In genomic region chr11:126606484-126606883, GRCh38 we compare ENCODE assay signal across 25 cellular contexts.
"Had no signal": no experiment of that assay in that cellular context is flagged by ENCODE, and none has a peak within 500 bp of the region (broad histone marks: within the 10 kb centered on the region; RNA-seq: fewer than 3 reads in every experiment).

No MANE protein-coding gene starts in this region.

- H3K9me3 ChIP-seq: body of pancreas, breast epithelium, colonic mucosa, esophagus squamous epithelium, gastroesophageal sphincter had no signal

- H3K27me3 ChIP-seq: breast epithelium, colonic mucosa had no signal

- ATAC-seq: activated CD4-positive, alpha-beta T cell treated with anti-CD3 and anti-CD28 coated beads for 36 hours; activated T-cell treated with anti-CD3 and anti-CD28 coated beads, Interleukin-2, amount 50 U/mL, for 72 hours had no signal

- H3K27ac ChIP-seq: body of pancreas, breast epithelium, cardiac muscle cell, colonic mucosa, epithelial cell of prostate, esophagus squamous epithelium, gastroesophageal sphincter had no signal

- H3K4me1 Mint-ChIP-seq: activated CD4-positive, alpha-beta memory T cell treated with anti-CD3 and anti-CD28 coated beads, Interleukin-2, amount 10 ng/mL, durations not matched to agents 7 days and 5 days; activated CD4-positive, alpha-beta T cell treated with anti-CD3 and anti-CD28 coated beads for 36 hours; activated CD4-positive, alpha-beta T cell treated with anti-CD3 and anti-CD28 coated beads, Interleukin-2, amount 10 ng/mL, durations not matched to agents 24 days and 14 days; activated naive CD4-positive, alpha-beta T cell treated with anti-CD3 and anti-CD28 coated beads, Interleukin-2, amount 10 ng/mL, durations not matched to agents 7 days and 5 days had no signal

- H3K27ac Mint-ChIP-seq: activated CD4-positive, alpha-beta memory T cell treated with anti-CD3 and anti-CD28 coated beads, Interleukin-2, amount 10 ng/mL, durations not matched to agents 7 days and 5 days; activated CD4-positive, alpha-beta T cell treated with anti-CD3 and anti-CD28 coated beads for 36 hours; activated CD4-positive, alpha-beta T cell treated with anti-CD3 and anti-CD28 coated beads, Interleukin-2, amount 10 ng/mL, durations not matched to agents 24 days and 14 days; activated naive CD4-positive, alpha-beta T cell treated with anti-CD3 and anti-CD28 coated beads, Interleukin-2, amount 10 ng/mL, durations not matched to agents 7 days and 5 days; activated naive CD8-positive, alpha-beta T cell; activated T-cell treated with anti-CD3 and anti-CD28 coated beads, Interleukin-2, amount 50 U/mL, for 24 hours; activated T-cell treated with anti-CD3 and anti-CD28 coated beads, Interleukin-2, amount 50 U/mL, for 72 hours had no signal

- H3K9me3 Mint-ChIP-seq: activated CD4-positive, alpha-beta memory T cell treated with anti-CD3 and anti-CD28 coated beads, Interleukin-2, amount 10 ng/mL, durations not matched to agents 7 days and 5 days; activated CD4-positive, alpha-beta T cell treated with anti-CD3 and anti-CD28 coated beads, Interleukin-2, amount 10 ng/mL, durations not matched to agents 24 days and 14 days; activated naive CD4-positive, alpha-beta T cell treated with anti-CD3 and anti-CD28 coated beads, Interleukin-2, amount 10 ng/mL, durations not matched to agents 7 days and 5 days; activated T-cell treated with anti-CD3 and anti-CD28 coated beads, Interleukin-2, amount 50 U/mL, for 24 hours; activated T-cell treated with anti-CD3 and anti-CD28 coated beads, Interleukin-2, amount 50 U/mL, for 72 hours had no signal

- H3K36me3 Mint-ChIP-seq: activated naive CD4-positive, alpha-beta T cell treated with anti-CD3 and anti-CD28 coated beads, Interleukin-2, amount 10 ng/mL, durations not matched to agents 7 days and 5 days; activated naive CD8-positive, alpha-beta T cell had no signal

- H3K4me3 Mint-ChIP-seq: activated CD4-positive, alpha-beta memory T cell treated with anti-CD3 and anti-CD28 coated beads, Interleukin-2, amount 10 ng/mL, durations not matched to agents 7 days and 5 days; activated CD4-positive, alpha-beta T cell treated with anti-CD3 and anti-CD28 coated beads for 36 hours; activated CD4-positive, alpha-beta T cell treated with anti-CD3 and anti-CD28 coated beads, Interleukin-2, amount 10 ng/mL, durations not matched to agents 24 days and 14 days; activated naive CD4-positive, alpha-beta T cell treated with anti-CD3 and anti-CD28 coated beads, Interleukin-2, amount 10 ng/mL, durations not matched to agents 7 days and 5 days; activated naive CD8-positive, alpha-beta T cell; activated T-cell treated with anti-CD3 and anti-CD28 coated beads, Interleukin-2, amount 50 U/mL, for 24 hours; activated T-cell treated with anti-CD3 and anti-CD28 coated beads, Interleukin-2, amount 50 U/mL, for 72 hours had no signal

- FAIRE-seq: endometrium had no signal

- DNase-seq: activated CD4-positive, alpha-beta memory T cell treated with anti-CD3 and anti-CD28 coated beads, Interleukin-2, amount 10 ng/mL, durations not matched to agents 7 days and 5 days; activated CD4-positive, alpha-beta T cell treated with anti-CD3 and anti-CD28 coated beads for 36 hours; activated CD4-positive, CD25-positive, alpha-beta regulatory T cell; activated CD4-positive, CD25-positive, alpha-beta regulatory T cell treated with anti-CD3 and anti-CD28 coated beads, Interleukin-2, amount 50 U/mL, for 72 hours; activated CD8-positive, alpha-beta memory T cell treated with anti-CD3 and anti-CD28 coated beads, Interleukin-2, amount 50 U/mL, for 48 hours; activated gamma-delta T cell; activated naive CD4-positive, alpha-beta T cell; activated naive CD4-positive, alpha-beta T cell treated with anti-CD3 and anti-CD28 coated beads, Interleukin-2, amount 10 ng/mL, durations not matched to agents 7 days and 5 days; activated T-cell treated with anti-CD3 and anti-CD28 coated beads for 4 hours; activated T-cell treated with anti-CD3 and anti-CD28 coated beads, Interleukin-2, amount 50 U/mL, for 24 hours; activated T-cell treated with anti-CD3 and anti-CD28 coated beads, Interleukin-2, amount 50 U/mL, for 72 hours; central memory CD4-positive, alpha-beta T cell; cerebellar nuclear complex; colonic mucosa; effector CD8-positive, alpha-beta T cell; esophagus squamous epithelium; T-helper 2 cell had no signal

- H3K36me3 ChIP-seq: breast epithelium, cardiac muscle cell, colonic mucosa, esophagus squamous epithelium, gastroesophageal sphincter had no signal

- H3K4me1 ChIP-seq: breast epithelium, colonic mucosa, esophagus squamous epithelium, gastroesophageal sphincter had no signal

- H3K4me3 ChIP-seq: body of pancreas, breast epithelium, cardiac muscle cell, colonic mucosa, esophagus squamous epithelium, gastroesophageal sphincter had no signal
